Comparison of ENCODE assay signal across 8 cellular contexts in the genomic region with DNA sequence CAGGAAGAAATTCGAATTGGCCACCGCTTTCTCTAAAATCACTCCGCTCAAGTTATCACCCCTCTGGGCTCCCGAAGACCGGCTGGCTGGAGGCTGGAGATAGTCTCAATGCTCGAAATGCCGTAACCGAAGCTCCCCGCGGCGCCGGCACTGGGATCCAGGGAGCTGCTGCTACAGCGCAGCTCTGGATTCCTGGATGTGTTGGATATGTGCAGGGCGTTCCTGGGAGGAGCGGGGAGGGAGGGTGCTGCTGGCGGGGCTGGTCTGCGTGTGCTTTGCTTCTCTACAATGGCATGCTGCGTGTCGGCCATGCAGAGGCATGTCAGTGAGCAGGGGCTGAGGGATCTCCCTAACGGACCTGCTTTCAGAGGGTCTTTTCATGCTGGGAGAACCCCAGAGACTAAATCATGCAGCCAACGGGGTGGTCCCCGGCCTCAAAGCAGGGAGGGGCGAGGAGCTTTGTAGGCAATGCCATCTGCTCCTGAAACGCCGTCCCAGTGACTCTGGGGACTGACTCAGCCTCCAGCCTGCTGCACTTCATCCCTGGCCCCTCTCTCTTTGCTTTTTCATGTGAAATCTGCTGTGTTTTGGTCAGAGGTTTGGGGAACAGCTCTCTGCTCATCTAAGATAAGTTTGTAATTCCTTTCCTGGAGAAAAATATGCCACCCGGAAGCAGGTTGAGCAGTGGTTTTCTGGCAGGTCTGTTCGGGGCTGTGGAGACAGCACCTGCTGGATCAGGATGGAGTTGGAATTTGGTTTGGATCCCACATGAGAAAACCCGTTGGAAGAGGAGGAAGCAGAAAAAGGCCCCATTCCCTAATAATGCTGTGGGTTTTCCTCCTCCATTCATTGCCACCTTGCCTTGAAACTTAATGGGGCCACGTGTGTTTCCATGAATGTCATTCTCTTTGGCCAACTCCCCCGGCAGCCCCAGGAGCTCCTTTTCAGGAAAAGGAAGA.
DNase-seq lines count a peak whose midpoint lies in the region; ATAC-seq and TF ChIP-seq lines count a peak whose summit lies in the region.

No MANE protein-coding gene starts in this region.

- intact Hi-C loops in right lobe of liver (cut with DNase I) = no loop called here

- H3K36me3 ChIP-seq in RWPE2 (ENCODE audit: low read depth) (peaks cover 22% of the 10 kb centered on the region), right lobe of liver (no peaks in the 10 kb centered on the region), stomach smooth muscle (ENCODE audit: control insufficient read depth in 2 of 2, insufficient read depth in 2 of 2, low read length in 2 of 2) (peaks cover 0 to 9% of the 10 kb centered on the region in 2 donors)

- CTCF ChIA-PET in AG04449 (lab: Yijun Ruan, JAX) = interaction anchor here (0.8 to 2.6 kb wide), 15 partner anchors 8 to 123 kb away, joined by 3 to 13 read pairs (median 5); no protein-coding TSS in a partner anchor

- DNase-seq in AG04449 (ENCODE audit: low read depth, low spot score) (no peak), RWPE2 (ENCODE audit: low spot score) (no peak), dedifferentiated amniotic fluid mesenchymal stem cell (ENCODE audit: extremely low spot score) (peak; percentile 79), right lobe of liver (no peak), 8988T (no peak)

- POLR2A ChIA-PET in AG04449 (lab: Yijun Ruan, JAX) = interaction anchor here (0.6 to 1.2 kb wide), 6 partner anchors 16 to 506 kb away, joined by 3 to 6 read pairs (median 3); partner anchors contain the start of gene TNRC6C

- peak overlapping the region; percentile 54 for H3K4me3 ChIP-seq in AG04449 (ENCODE audit: low read depth, low read length)
- peak overlapping the region; percentile 21 for H3K4me3 ChIP-seq in RWPE2 (ENCODE audit: severe bottlenecking)
- peak overlapping the region; percentile 48 to 59 (median 54) for H3K4me3 ChIP-seq in right lobe of liver
- H3K4me3 ChIP-seq in stomach smooth muscle (ENCODE audit: low read length in 2 of 2) = peak overlapping the region; percentile 79 to 85

- TF ChIP-seq CTCF in AG04449 (IDR thresholded peaks at IDR 0.05; ENCODE audit: insufficient read depth, low read length, missing control alignments) (no peak), RWPE2 (IDR thresholded peaks at IDR 0.05; ENCODE audit: poor library complexity, severe bottlenecking) (no peak), right lobe of liver (IDR thresholded peaks at IDR 0.05) (no peak)

- peak overlapping the region; percentile 74 to 95 for H3K9ac ChIP-seq in stomach smooth muscle (ENCODE audit: low read length in 2 of 2)

- WGBS in right lobe of liver (ENCODE audit: insufficient coverage, low coverage, low lambda C conversion rate, missing lambda C conversion rate) = 5% methylated on average over 14 of the region's 30 CpGs

- peak; percentile 50 for TF ChIP-seq POLR2A in GM15510 (IDR thresholded peaks at IDR 0.05; ENCODE audit: borderline replicate concordance, extremely low read depth, insufficient read length)
- TF ChIP-seq POLR2A in right lobe of liver (IDR thresholded peaks at IDR 0.05) = peak; percentile 37

- peak overlapping the region; percentile 88 for H3K27ac ChIP-seq in RWPE2 (ENCODE audit: poor library complexity, severe bottlenecking)
- peak overlapping the region; percentile 46 to 90 (median 66) for H3K27ac ChIP-seq in right lobe of liver
- peak overlapping the region; percentile 89 for H3K27ac ChIP-seq in stomach smooth muscle (ENCODE audit: low read length)

- H3K4me1 ChIP-seq in RWPE2 (ENCODE audit: insufficient read depth, poor library complexity, severe bottlenecking) (peaks cover 62% of the 10 kb centered on the region), right lobe of liver (peaks cover 0 to 68% (median 34%) of the 10 kb centered on the region in 4 donors), stomach smooth muscle (ENCODE audit: control insufficient read depth, insufficient read depth, low read length) (peaks cover 76% of the 10 kb centered on the region)

- H3K27me3 ChIP-seq in RWPE2 (ENCODE audit: insufficient read depth, poor library complexity, severe bottlenecking) (no peaks in the 10 kb centered on the region), right lobe of liver (no peaks in the 10 kb centered on the region), stomach smooth muscle (ENCODE audit: control insufficient read depth in 1 of 2, insufficient read depth in 2 of 2, low read length in 2 of 2) (no peaks in the 10 kb centered on the region)

- H3K9me3 ChIP-seq in RWPE2 (ENCODE audit: severe bottlenecking) (no peaks in the 10 kb centered on the region), right lobe of liver (no peaks in the 10 kb centered on the region), stomach smooth muscle (ENCODE audit: control insufficient read depth in 2 of 2, low read length in 2 of 2) (no peaks in the 10 kb centered on the region)

- peak; percentile 60 for ATAC-seq in RWPE2 (ENCODE audit: low read depth)
- ATAC-seq in right lobe of liver = peak; percentile 11 to 33 (median 30)
- ATAC-seq in HG03457 (IDR thresholded peaks at IDR 0.05; ENCODE audit: unreplicated experiment) = no peak

Comparison
In these comparisons a context has a peak if more than half of its experiments do, and no peak if none do; other contexts are left out.
1. H3K4me3 ChIP-seq: peak in every context shown above with its lines; median percentile 82 in stomach smooth muscle; 54 in AG04449; 54 in right lobe of liver; 21 in RWPE2.